ENCODE assay signal across 19 cellular contexts in genomic region chr7:51261950-51262795, GRCh38. TPM values are rescaled to one million over a fixed set of nuclear protein-coding genes. Genes with fewer than 3 reads are reported as not detected.
DNase-seq lines count a peak whose midpoint lies in the region; ATAC-seq and TF ChIP-seq lines count a peak whose summit lies in the region.
"Had no signal": no experiment of that assay in that cellular context is flagged by ENCODE, and none has a peak within 500 bp of the region (broad histone marks: within the 10 kb centered on the region; RNA-seq: fewer than 3 reads in every experiment).

No MANE protein-coding gene starts in this region.

- H3K4me2 ChIP-seq in parathyroid adenoma (ENCODE audit: low read length), result no peak overlapping the region

- no peak overlapping the region for H3K9ac ChIP-seq in parathyroid adenoma
- H3K9ac ChIP-seq: GM23248 had no signal

- peak overlapping the region; percentile 48 for H2AFZ ChIP-seq in parathyroid adenoma
- H2AFZ ChIP-seq: GM23248, hepatocyte had no signal

- H3K27ac ChIP-seq in esophagus (ENCODE audit: low read depth in 2 of 2, low read length in 1 of 2) (peak overlapping the region; percentile 80 to 81), parathyroid adenoma (peak overlapping the region; percentile 99)
- H3K27ac ChIP-seq: coronary artery, GM23248, uterus had no signal

- CTCF ChIA-PET in Calu3 (lab: Charles Lee), result interaction anchor here (0.6 to 1.3 kb wide), 5 partner anchors 16 to 120 kb away, joined by 3 to 7 read pairs (median 3); no protein-coding TSS in a partner anchor

- no peaks in the 10 kb centered on the region for H3K9me3 Mint-ChIP-seq in Calu3 (ENCODE audit: low read depth, unreplicated experiment)
- no peaks in the 10 kb centered on the region for H3K9me3 Mint-ChIP-seq in activated naive CD8-positive, alpha-beta T cell treated with anti-CD3 and anti-CD28 coated beads, Interleukin-2, amount 50 U/mL, for 24 hours
- H3K9me3 Mint-ChIP-seq: activated CD4-positive, alpha-beta memory T cell treated with anti-CD3 and anti-CD28 coated beads, Interleukin-2, amount 10 ng/mL, durations not matched to agents 7 days and 5 days; activated T-helper 1 cell treated with anti-CD3 and anti-CD28 coated beads, Interleukin-12 subunit alpha, Interleukin-12 subunit beta, Interleukin-2, Interleukin-4 antibody, amounts not matched to agents 30 ng/mL and 10 ng/mL and 1 ng/mL, durations not matched to agents 14 hours and 24 hours and 36 hours; naive thymus-derived CD4-positive, alpha-beta T cell had no signal

- 67 to 68% methylated on average over 20 of the region's 20 CpGs for WGBS in esophagus, 2 donors

- BruUV-seq in Calu3 (replicated peaks; lab: Mats Ljungman, UMichigan), result no TSS peak

- peaks cover 55% of the 10 kb centered on the region for H3K4me1 Mint-ChIP-seq in Calu3 (ENCODE audit: low read depth, unreplicated experiment)
- no peaks in the 10 kb centered on the region for H3K4me1 Mint-ChIP-seq in activated naive CD8-positive, alpha-beta T cell treated with anti-CD3 and anti-CD28 coated beads, Interleukin-2, amount 50 U/mL, for 24 hours
- H3K4me1 Mint-ChIP-seq: activated CD4-positive, alpha-beta memory T cell treated with anti-CD3 and anti-CD28 coated beads, Interleukin-2, amount 10 ng/mL, durations not matched to agents 7 days and 5 days had no signal

- ATAC-seq in GM21723 (IDR thresholded peaks at IDR 0.05; ENCODE audit: unreplicated experiment), result no peak
- ATAC-seq in activated naive CD8-positive, alpha-beta T cell treated with anti-CD3 and anti-CD28 coated beads, Interleukin-2, amount 50 U/mL, for 24 hours, result no peak
- ATAC-seq: naive thymus-derived CD4-positive, alpha-beta T cell; Panc1; sciatic nerve had no signal

- H3K36me3 Mint-ChIP-seq in Calu3 (ENCODE audit: insufficient read depth, unreplicated experiment), result peaks cover 16% of the 10 kb centered on the region
- no peaks in the 10 kb centered on the region for H3K36me3 Mint-ChIP-seq in activated naive CD8-positive, alpha-beta T cell treated with anti-CD3 and anti-CD28 coated beads, Interleukin-2, amount 50 U/mL, for 24 hours (ENCODE audit: low read depth)
- H3K36me3 Mint-ChIP-seq: naive thymus-derived CD4-positive, alpha-beta T cell had no signal

- H3K4me1 ChIP-seq in esophagus (ENCODE audit: control insufficient read depth in 2 of 2, insufficient read depth in 2 of 2, low read length in 1 of 2), result peaks cover 13 to 31% of the 10 kb centered on the region in 2 donors
- peaks cover 54% of the 10 kb centered on the region for H3K4me1 ChIP-seq in parathyroid adenoma
- H3K4me1 ChIP-seq: uterus had no signal

- peaks cover 46% of the 10 kb centered on the region for H3K79me2 ChIP-seq in parathyroid adenoma

- peak overlapping the region; percentile 40 for H3K27ac Mint-ChIP-seq in Calu3 (ENCODE audit: unreplicated experiment)
- no peak overlapping the region for H3K27ac Mint-ChIP-seq in activated naive CD8-positive, alpha-beta T cell treated with anti-CD3 and anti-CD28 coated beads, Interleukin-2, amount 50 U/mL, for 24 hours
- H3K27ac Mint-ChIP-seq: activated CD4-positive, alpha-beta memory T cell treated with anti-CD3 and anti-CD28 coated beads, Interleukin-2, amount 10 ng/mL, durations not matched to agents 7 days and 5 days; activated T-helper 1 cell treated with anti-CD3 and anti-CD28 coated beads, Interleukin-12 subunit alpha, Interleukin-12 subunit beta, Interleukin-2, Interleukin-4 antibody, amounts not matched to agents 30 ng/mL and 10 ng/mL and 1 ng/mL, durations not matched to agents 14 hours and 24 hours and 36 hours; naive thymus-derived CD4-positive, alpha-beta T cell had no signal

- no peak overlapping the region for H3K4me3 ChIP-seq in esophagus (ENCODE audit: low read depth in 1 of 2, low read length in 2 of 2)
- H3K4me3 ChIP-seq in parathyroid adenoma (ENCODE audit: low read depth, low read length), result no peak overlapping the region
- H3K4me3 ChIP-seq: coronary artery, GM23248, hepatocyte, uterus had no signal

- H3K4me3 Mint-ChIP-seq in Calu3 (ENCODE audit: low read depth, unreplicated experiment), result peak overlapping the region; percentile 17
- H3K4me3 Mint-ChIP-seq in activated naive CD8-positive, alpha-beta T cell treated with anti-CD3 and anti-CD28 coated beads, Interleukin-2, amount 50 U/mL, for 24 hours, result no peak overlapping the region
- H3K4me3 Mint-ChIP-seq: activated CD4-positive, alpha-beta memory T cell treated with anti-CD3 and anti-CD28 coated beads, Interleukin-2, amount 10 ng/mL, durations not matched to agents 7 days and 5 days; activated T-helper 1 cell treated with anti-CD3 and anti-CD28 coated beads, Interleukin-12 subunit alpha, Interleukin-12 subunit beta, Interleukin-2, Interleukin-4 antibody, amounts not matched to agents 30 ng/mL and 10 ng/mL and 1 ng/mL, durations not matched to agents 14 hours and 24 hours and 36 hours; naive thymus-derived CD4-positive, alpha-beta T cell had no signal

- H3K27me3 ChIP-seq in esophagus (ENCODE audit: control insufficient read depth in 1 of 2, insufficient read depth in 2 of 2, low read length in 2 of 2) (no peaks in the 10 kb centered on the region), parathyroid adenoma (ENCODE audit: control insufficient read depth, insufficient read depth, low read length) (no peaks in the 10 kb centered on the region)
- H3K27me3 ChIP-seq: hepatocyte, uterus had no signal

- no peaks in the 10 kb centered on the region for H3K27me3 Mint-ChIP-seq in Calu3 (ENCODE audit: unreplicated experiment)
- peaks cover 2% of the 10 kb centered on the region for H3K27me3 Mint-ChIP-seq in activated naive CD8-positive, alpha-beta T cell treated with anti-CD3 and anti-CD28 coated beads, Interleukin-2, amount 50 U/mL, for 24 hours

- H3K36me3 ChIP-seq in esophagus (ENCODE audit: control insufficient read depth in 2 of 2, insufficient read depth in 2 of 2, low read length in 1 of 2) (no peaks in the 10 kb centered on the region), parathyroid adenoma (ENCODE audit: control insufficient read depth, insufficient read depth, low read length) (no peaks in the 10 kb centered on the region)
- H3K36me3 ChIP-seq: uterus had no signal

- TF ChIP-seq CTCF in Calu3 (IDR thresholded peaks at IDR 0.05; ENCODE audit: unreplicated experiment) (no peak), parathyroid adenoma (IDR thresholded peaks at IDR 0.05) (no peak)

- intact Hi-C loops in Calu3 (cut with micrococcal nuclease; ENCODE audit: unreplicated experiment), result loop anchor here (2.0 kb wide), 1 partner anchor 53 kb away; no protein-coding TSS in a partner anchor

- H3K9me3 ChIP-seq in esophagus (ENCODE audit: control insufficient read depth in 2 of 2, insufficient read depth in 1 of 2, low read depth in 1 of 2, low read length in 1 of 2) (no peaks in the 10 kb centered on the region), parathyroid adenoma (ENCODE audit: control insufficient read depth, low read length) (no peaks in the 10 kb centered on the region)
- H3K9me3 ChIP-seq: uterus had no signal

- DNase-seq in Calu3 (peak; percentile 62), NCI-H1092 (lab: John Stamatoyannopoulos, UW) (peak; percentile 29), pons (ENCODE audit: low spot score) (no peak), NCI-H1417 treated with DMSO at 0.1 percent for 48 hours (lab: John Stamatoyannopoulos, UW) (no peak)
- DNase-seq in activated naive CD8-positive, alpha-beta T cell treated with anti-CD3 and anti-CD28 coated beads, Interleukin-2, amount 50 U/mL, for 24 hours, result no peak
- DNase-seq: activated CD4-positive, alpha-beta memory T cell treated with anti-CD3 and anti-CD28 coated beads, Interleukin-2, amount 10 ng/mL, durations not matched to agents 7 days and 5 days; erythroblast; GM23248; naive thymus-derived CD4-positive, alpha-beta T cell; stimulated activated CD4-positive, alpha-beta T cell treated with anti-CD3 and anti-CD28 coated beads, Interleukin-2, amount 100 ng/mL, for 48 hours; uterus had no signal

RNA-seq across cellular contexts. Expression of gene COBL, which starts 54.4 kb away (rescaled TPM):
- 48.1 and 49.9 TPM in 2 replicates for total RNA-seq in Calu3 (2022)
- 1 to 10 TPM; 3.6 to 6.1 TPM for polyA plus RNA-seq in esophagus
- total RNA-seq: activated CD4-positive, alpha-beta memory T cell treated with anti-CD3 and anti-CD28 coated beads, Interleukin-2, amount 10 ng/mL, durations not matched to agents 7 days and 5 days; activated T-helper 1 cell treated with anti-CD3 and anti-CD28 coated beads, Interleukin-12 subunit alpha, Interleukin-12 subunit beta, Interleukin-2, Interleukin-4 antibody, amounts not matched to agents 30 ng/mL and 10 ng/mL and 1 ng/mL, durations not matched to agents 14 hours and 24 hours and 36 hours; GM23248 had no signal
- polyA plus RNA-seq: GM23248; naive thymus-derived CD4-positive, alpha-beta T cell had no signal

Comparison
In these comparisons a context has a peak if more than half of its experiments do, and no peak if none do; other contexts are left out.
1. DNase-seq: peak in Calu3 (single experiment) and NCI-H1092 (single experiment); none in pons (single experiment), NCI-H1417 treated with DMSO at 0.1 percent for 48 hours (single experiment) and activated naive CD8-positive, alpha-beta T cell treated with anti-CD3 and anti-CD28 coated beads, Interleukin-2, amount 50 U/mL, for 24 hours (single experiment).